ENCODE assay signal across 1 cellular context in the genomic region with DNA sequence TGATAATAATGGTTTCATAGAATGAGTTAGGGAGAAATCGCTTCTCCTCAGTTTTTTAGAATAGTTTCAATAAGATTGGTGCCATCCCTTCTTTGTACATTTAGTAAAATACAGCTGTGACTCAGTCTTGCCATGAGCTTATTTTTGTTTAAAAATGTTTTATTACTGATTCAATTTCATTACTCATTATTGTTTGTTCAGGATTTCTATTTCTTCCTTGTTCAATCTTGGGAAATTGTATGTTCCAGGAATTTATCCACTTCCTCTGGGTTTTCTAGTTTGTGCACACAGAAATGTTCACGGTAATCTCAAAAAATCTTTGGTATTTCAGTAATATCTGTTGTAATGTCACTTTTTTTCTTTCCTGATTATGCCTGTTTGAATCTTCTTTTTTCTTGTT.
TF ChIP-seq lines count a peak whose summit lies in the region.

No MANE protein-coding gene starts in this region.

TF ChIP-seq in SK-N-SH, 30 proteins besides CTCF, POLR2A, EP300 and RAD21 (continued from another document):
- no peak for TF ChIP-seq ZBTB33 (IDR thresholded peaks at IDR 0.05; ENCODE audit: borderline replicate concordance, low read depth)
TF ChIP-seq in SK-N-SH: peak in this region for 4.
